ENCODE assay signal across 1 cellular context in genomic region chr19:532578-533484, GRCh38.
TF ChIP-seq lines count a peak whose summit lies in the region.

No MANE protein-coding gene starts in this region.

TF ChIP-seq in GM12878, 131 proteins besides CTCF, POLR2A, EP300 and RAD21 (continued from another document):
- TF ChIP-seq CEBPZ (IDR thresholded peaks at IDR 0.05; ENCODE audit: low read depth, low read length): no peak
- TF ChIP-seq MXI1 (IDR thresholded peaks at IDR 0.05; ENCODE audit: low read depth, low read length): 0 out of 2 replicates have a peak, but pooled peaks have one; percentile 7
- TF ChIP-seq CBFB (IDR thresholded peaks at IDR 0.05; ENCODE audit: low read depth): no peak
- TF ChIP-seq SMC3 (IDR thresholded peaks at IDR 0.05; ENCODE audit: borderline replicate concordance, low read length): no peak
- TF ChIP-seq E4F1 (IDR thresholded peaks at IDR 0.05; ENCODE audit: borderline replicate concordance, partially characterized antibody): no peak
